8 cellular contexts compared by ENCODE assay signal in the genomic region with DNA sequence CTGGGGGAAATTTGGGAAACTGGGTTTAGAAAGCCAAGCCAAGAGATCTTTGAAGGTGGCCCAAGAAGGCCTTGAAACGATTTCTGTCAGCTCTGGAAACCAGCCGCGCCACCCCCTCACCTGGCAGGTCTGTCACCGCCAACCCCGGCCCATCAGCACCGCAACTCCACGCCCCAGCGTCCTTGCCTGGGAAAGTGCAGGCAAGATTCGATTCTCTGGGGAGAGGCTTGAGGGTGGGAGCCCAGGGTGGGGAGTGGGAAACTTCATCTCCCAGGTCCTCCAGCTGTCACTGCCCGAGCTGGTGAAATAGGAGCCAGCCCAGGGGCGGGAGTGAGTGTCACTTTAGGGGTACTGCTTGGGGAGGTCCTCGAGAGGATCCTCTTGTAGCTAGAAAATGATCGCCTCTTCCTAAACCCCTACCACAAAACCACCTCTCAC. TPM values are rescaled to one million over a fixed set of nuclear protein-coding genes. Genes with fewer than 3 reads are reported as not detected.
DNase-seq lines count a peak whose midpoint lies in the region; ATAC-seq, FAIRE-seq and TF ChIP-seq lines count a peak whose summit lies in the region.

No MANE protein-coding gene starts in this region.

- no peaks in the 10 kb centered on the region for H3K9me3 ChIP-seq in Karpas-422 (ENCODE audit: low read length)

- H3K9me3 Mint-ChIP-seq in MCF 10A (ENCODE audit: unreplicated experiment) = no peaks in the 10 kb centered on the region

- in situ Hi-C loops in GM13977 (cut with MboI; ENCODE audit: low pct_unique_long_range_greater_than_20kb, low sequenced_read_pairs, unreplicated experiment) = no loop called here

- no peaks in the 10 kb centered on the region for H3K4me1 Mint-ChIP-seq in MCF 10A (ENCODE audit: insufficient read depth, unreplicated experiment)

- H3K4me1 ChIP-seq in Karpas-422 (ENCODE audit: low read length) = peaks cover 15% of the 10 kb centered on the region

- H3K27me3 ChIP-seq in Karpas-422 (ENCODE audit: low read length) = no peaks in the 10 kb centered on the region

- peak; percentile 2 for ATAC-seq in Right ventricle myocardium superior (ENCODE audit: poor library complexity)

- H3K79me2 ChIP-seq in Karpas-422 (ENCODE audit: low read length) = no peaks in the 10 kb centered on the region

- peak overlapping the region; percentile 66; the same call in 1 of the 2 replicates for H3K4me3 ChIP-seq in Karpas-422 (ENCODE audit: low read length)

- TF ChIP-seq POLR2A in GM12891 (IDR thresholded peaks at IDR 0.05; ENCODE audit: low read depth, low read length) (no peak), GM12892 (IDR thresholded peaks at IDR 0.05; ENCODE audit: low read depth, low read length) (no peak)

- H3K27ac ChIP-seq in Karpas-422 (ENCODE audit: low read length) = no peak overlapping the region

- CTCF ChIA-PET in MCF 10A (lab: Yijun Ruan, JAX) = interaction anchor here (1.0 to 3.4 kb wide), 4 partner anchors 29 to 146 kb away, joined by 3 to 15 read pairs (median 7); no protein-coding TSS in a partner anchor

- no peaks in the 10 kb centered on the region for H3K36me3 ChIP-seq in Karpas-422 (ENCODE audit: insufficient read depth, low read length)

- intact Hi-C loops in Right ventricle myocardium superior (cut with DNase I) (no loop called here), cardiac septum (cut with DNase I) (loop anchor here (1.0 kb wide), 1 partner anchor 67 kb away; a partner anchor contains a TSS), MCF 10A (cut with micrococcal nuclease) (no loop called here)

- DNase-seq in Right ventricle myocardium superior (no peak), cardiac septum (ENCODE audit: low spot score) (no peak), Karpas-422 (no peak), MCF 10A (ENCODE audit: unreplicated experiment) (no peak), mucosa of gallbladder (ENCODE audit: low spot score) (peak; percentile 16), GM12891 (ENCODE audit: insufficient read length, low spot score) (no peak), GM13977 (ENCODE audit: low spot score) (no peak), GM12892 (ENCODE audit: insufficient read length) (no peak)

- FAIRE-seq in GM12891 (lab: Jason Lieb, UNC) (no peak), GM12892 (lab: Jason Lieb, UNC) (no peak)

- no peak overlapping the region for H3K27ac Mint-ChIP-seq in MCF 10A (ENCODE audit: low read depth, unreplicated experiment)

- POLR2A ChIA-PET in MCF 10A (lab: Yijun Ruan, JAX) = interaction anchor here (0.8 to 1.5 kb wide), 5 partner anchors 24 to 146 kb away, joined by 3 to 5 read pairs (median 3); a partner anchor contains a TSS

- H3K36me3 Mint-ChIP-seq in MCF 10A (ENCODE audit: insufficient read depth, unreplicated experiment) = no peaks in the 10 kb centered on the region

- no peaks in the 10 kb centered on the region for H4K20me1 ChIP-seq in Karpas-422 (ENCODE audit: insufficient read depth, low read depth, low read length)

- no peaks in the 10 kb centered on the region for H3K9me2 ChIP-seq in Karpas-422 (replicated peaks; ENCODE audit: insufficient read depth, low read length)

- H3K27me3 Mint-ChIP-seq in MCF 10A (ENCODE audit: insufficient read depth, unreplicated experiment) = no peaks in the 10 kb centered on the region

- no TSS peak for BruUV-seq in MCF 10A (replicated peaks; lab: Mats Ljungman, UMichigan)

- H2AFZ ChIP-seq in Karpas-422 (ENCODE audit: low read length) = no peak overlapping the region; the same call in 1 of the 2 replicates

- peak overlapping the region; percentile 82 for H3K4me3 Mint-ChIP-seq in MCF 10A (ENCODE audit: unreplicated experiment)

- TF ChIP-seq CTCF in MCF 10A (IDR thresholded peaks at IDR 0.05; ENCODE audit: unreplicated experiment) = no peak
- no peak for TF ChIP-seq CTCF in GM13977 (IDR thresholded peaks at IDR 0.05; ENCODE audit: extremely low read depth, insufficient read depth, missing control alignments)

- H3K4me2 ChIP-seq in Karpas-422 (ENCODE audit: low read depth, low read length, poor library complexity, severe bottlenecking) = peak overlapping the region; percentile 80

- peak overlapping the region; percentile 47 for H3K9ac ChIP-seq in Karpas-422 (ENCODE audit: low read length)

TF ChIP-seq in GM12891, 5 proteins besides CTCF, POLR2A, EP300 and RAD21:
- no peak for TF ChIP-seq POLR2AphosphoS5 (IDR thresholded peaks at IDR 0.05; ENCODE audit: low read depth, low read length)

RNA-seq across cellular contexts. Expression of a gene that starts 2.2 kb away (rescaled TPM):
- total RNA-seq in Right ventricle myocardium superior (5.2 TPM), cardiac septum (7.0 TPM), MCF 10A (2022) (3.2 and 3.7 TPM in 2 replicates), mucosa of gallbladder (31.1 TPM)
- total RNA-seq in Karpas-422 (2014; rRNA removed; shearing (Covaris generic); ENCODE audit: low replicate concordance) = 0.71 TPM in 1 of 2 replicates, not detected in the other
- polyA plus RNA-seq in GM12891 (2012; ENCODE audit: low read depth, missing spikeins) = 0.26 TPM
- polyA plus RNA-seq in GM12892 (2012; ENCODE audit: missing spikeins) = not detected
